Comparison of ENCODE assay signal across 1 cellular context in the genomic region with DNA sequence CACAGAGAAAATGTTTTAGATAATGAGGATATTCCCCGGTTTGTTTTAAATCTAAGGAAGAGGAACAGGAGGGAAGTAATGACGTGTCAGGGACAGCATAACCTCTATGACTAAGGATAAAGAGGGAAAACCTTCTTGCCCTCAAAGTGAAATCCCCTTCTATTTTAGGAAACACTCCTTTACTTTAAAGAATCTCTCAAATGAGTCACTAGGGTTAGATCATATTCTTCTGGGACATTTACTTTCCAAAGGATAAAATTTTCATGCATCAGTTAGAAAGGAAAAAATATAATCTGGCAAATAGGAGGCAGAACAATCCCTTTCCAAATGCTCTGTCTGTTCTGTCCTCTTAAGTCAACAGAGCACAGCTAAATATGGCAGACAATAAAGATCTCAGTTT.
TF ChIP-seq lines count a peak whose summit lies in the region.

No MANE protein-coding gene starts in this region.

TF ChIP-seq in HEK293, 187 proteins besides CTCF, POLR2A, EP300 and RAD21 (continued from another document):
- TF ChIP-seq, protein P1, sequence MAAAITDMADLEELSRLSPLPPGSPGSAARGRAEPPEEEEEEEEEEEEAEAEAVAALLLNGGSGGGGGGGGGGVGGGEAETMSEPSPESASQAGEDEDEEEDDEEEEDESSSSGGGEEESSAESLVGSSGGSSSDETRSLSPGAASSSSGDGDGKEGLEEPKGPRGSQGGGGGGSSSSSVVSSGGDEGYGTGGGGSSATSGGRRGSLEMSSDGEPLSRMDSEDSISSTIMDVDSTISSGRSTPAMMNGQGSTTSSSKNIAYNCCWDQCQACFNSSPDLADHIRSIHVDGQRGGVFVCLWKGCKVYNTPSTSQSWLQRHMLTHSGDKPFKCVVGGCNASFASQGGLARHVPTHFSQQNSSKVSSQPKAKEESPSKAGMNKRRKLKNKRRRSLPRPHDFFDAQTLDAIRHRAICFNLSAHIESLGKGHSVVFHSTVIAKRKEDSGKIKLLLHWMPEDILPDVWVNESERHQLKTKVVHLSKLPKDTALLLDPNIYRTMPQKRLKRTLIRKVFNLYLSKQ (tag by site-specific recombination; IDR thresholded peaks at IDR 0.05; ENCODE audit: borderline replicate concordance): no peak
- TF ChIP-seq ZNF473 (tag by site-specific recombination; IDR thresholded peaks at IDR 0.05) (no peak), ZNF169 (tag by site-specific recombination; IDR thresholded peaks at IDR 0.05) (no peak)
- TF ChIP-seq, protein P2, sequence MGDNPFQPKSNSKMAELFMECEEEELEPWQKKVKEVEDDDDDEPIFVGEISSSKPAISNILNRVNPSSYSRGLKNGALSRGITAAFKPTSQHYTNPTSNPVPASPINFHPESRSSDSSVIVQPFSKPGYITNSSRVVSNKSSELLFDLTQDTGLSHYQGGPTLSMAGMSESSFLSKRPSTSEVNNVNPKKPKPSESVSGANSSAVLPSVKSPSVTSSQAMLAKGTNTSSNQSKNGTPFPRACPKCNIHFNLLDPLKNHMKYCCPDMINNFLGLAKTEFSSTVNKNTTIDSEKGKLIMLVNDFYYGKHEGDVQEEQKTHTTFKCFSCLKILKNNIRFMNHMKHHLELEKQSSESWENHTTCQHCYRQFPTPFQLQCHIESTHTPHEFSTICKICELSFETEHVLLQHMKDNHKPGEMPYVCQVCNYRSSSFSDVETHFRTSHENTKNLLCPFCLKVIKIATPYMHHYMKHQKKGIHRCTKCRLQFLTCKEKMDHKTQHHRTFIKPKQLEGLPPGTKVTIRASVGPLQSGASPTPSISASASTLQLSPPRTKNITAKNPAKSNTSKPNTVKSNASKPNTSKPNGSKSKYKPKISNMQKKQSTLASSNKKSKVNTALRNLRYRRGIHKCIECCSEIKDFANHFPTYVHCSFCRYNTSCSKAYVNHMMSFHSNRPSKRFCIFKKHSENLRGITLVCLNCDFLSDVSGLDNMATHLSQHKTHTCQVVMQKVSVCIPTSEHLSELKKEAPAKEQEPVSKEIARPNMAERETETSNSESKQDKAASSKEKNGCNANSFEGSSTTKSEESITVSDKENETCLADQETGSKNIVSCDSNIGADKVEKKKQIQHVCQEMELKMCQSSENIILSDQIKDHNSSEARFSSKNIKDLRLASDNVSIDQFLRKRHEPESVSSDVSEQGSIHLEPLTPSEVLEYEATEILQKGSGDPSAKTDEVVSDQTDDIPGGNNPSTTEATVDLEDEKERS (tag by site-specific recombination; IDR thresholded peaks at IDR 0.05): no peak
